ENCODE assay signal across 29 cellular contexts in the genomic region with DNA sequence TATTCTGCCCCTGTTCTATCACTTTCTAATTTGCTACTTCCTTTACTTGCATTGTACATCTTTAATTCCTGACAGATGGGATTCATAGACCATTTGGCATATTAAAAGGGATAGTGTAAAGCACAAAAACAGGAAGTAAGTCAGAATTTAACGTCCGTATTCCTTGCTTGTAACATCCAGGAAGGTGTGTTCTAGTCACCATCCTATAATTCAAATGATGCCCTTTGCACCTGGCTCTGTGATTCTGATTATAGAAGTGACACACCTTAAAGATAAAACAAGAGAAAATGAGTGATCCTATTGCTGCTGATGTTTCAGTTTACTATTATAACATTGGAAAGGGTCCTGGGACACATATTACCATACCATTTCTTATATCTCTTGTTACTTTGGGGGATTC.
"Had no signal": no experiment of that assay in that cellular context is flagged by ENCODE, and none has a peak within 500 bp of the region (broad histone marks: within the 10 kb centered on the region; RNA-seq: fewer than 3 reads in every experiment).

No MANE protein-coding gene starts in this region.

- H3K4me3 Mint-ChIP-seq: activated CD4-positive, alpha-beta memory T cell treated with anti-CD3 and anti-CD28 coated beads, Interleukin-2, amount 10 ng/mL, durations not matched to agents 7 days and 5 days; activated CD4-positive, alpha-beta T cell treated with anti-CD3 and anti-CD28 coated beads, Interleukin-2, amount 10 ng/mL, durations not matched to agents 7 days and 5 days; activated naive CD8-positive, alpha-beta T cell; activated T-cell treated with anti-CD3 and anti-CD28 coated beads, Interleukin-2, amount 50 U/mL, for 4 hours; activated T-helper 17 cell treated with anti-CD3 and anti-CD28 coated beads, Interleukin-2, amount 50 U/mL, for 72 hours; dendritic cell treated with granulocyte-macrophage colony-stimulating factor and Interleukin-4, amounts not matched to agents 40 ng/mL and 50 ng/mL, for 4 days; endodermal cell had no signal

- H3K27me3 ChIP-seq: adrenal gland, body of pancreas, dorsolateral prefrontal cortex had no signal

- DNase-seq: activated CD4-positive, alpha-beta memory T cell treated with anti-CD3 and anti-CD28 coated beads, Interleukin-2, amount 10 ng/mL, durations not matched to agents 7 days and 5 days; activated CD4-positive, alpha-beta T cell treated with anti-CD3 and anti-CD28 coated beads for 1 hour; activated CD4-positive, alpha-beta T cell treated with anti-CD3 and anti-CD28 coated beads for 4 hours; activated CD4-positive, alpha-beta T cell treated with anti-CD3 and anti-CD28 coated beads, Interleukin-2, amount 10 ng/mL, durations not matched to agents 7 days and 5 days; activated CD4-positive, alpha-beta T cell treated with anti-CD3 and anti-CD28 coated beads, Interleukin-2, amount 50 U/mL, for 4 hours; activated CD8-positive, alpha-beta memory T cell treated with anti-CD3 and anti-CD28 coated beads, Interleukin-2, amount 50 U/mL, for 48 hours; activated effector memory CD4-positive, alpha-beta T cell treated with Interleukin-2 at 50 U/mL for 16 hours; activated gamma-delta T cell treated with Interleukin-2 at 50 U/mL for 16 hours; activated naive CD4-positive, alpha-beta T cell treated with anti-CD3 and anti-CD28 coated beads, Interleukin-2, amount 50 U/mL, for 16 hours; activated naive CD4-positive, alpha-beta T cell treated with Interleukin-2 at 50 U/mL for 16 hours; activated T-cell treated with anti-CD3 and anti-CD28 coated beads for 4 hours; activated T-cell treated with anti-CD3 and anti-CD28 coated beads, Interleukin-2, amount 50 U/mL, for 4 hours; adrenal gland; amygdala; aorta; body of pancreas; caudate nucleus; dorsolateral prefrontal cortex; effector memory CD4-positive, alpha-beta T cell; endodermal cell; foreskin fibroblast; head of caudate nucleus; T-helper 2 cell had no signal

- H3K9me3 Mint-ChIP-seq: activated CD4-positive, alpha-beta memory T cell treated with anti-CD3 and anti-CD28 coated beads, Interleukin-2, amount 10 ng/mL, durations not matched to agents 7 days and 5 days; activated CD4-positive, alpha-beta T cell treated with anti-CD3 and anti-CD28 coated beads, Interleukin-2, amount 10 ng/mL, durations not matched to agents 7 days and 5 days; activated T-cell treated with anti-CD3 and anti-CD28 coated beads, Interleukin-2, amount 50 U/mL, for 4 hours; activated T-helper 17 cell treated with anti-CD3 and anti-CD28 coated beads, Interleukin-2, amount 50 U/mL, for 72 hours; endodermal cell had no signal

- H3K4me3 ChIP-seq: adrenal gland, body of pancreas, coronary artery, dorsolateral prefrontal cortex had no signal

- ATAC-seq: activated T-cell treated with anti-CD3 and anti-CD28 coated beads, Interleukin-2, amount 50 U/mL, for 4 hours; activated T-helper 17 cell treated with anti-CD3 and anti-CD28 coated beads, Interleukin-2, amount 50 U/mL, for 72 hours; body of pancreas; esophagus mucosa had no signal

- H3K36me3 ChIP-seq: adrenal gland had no signal

- H3K27ac ChIP-seq: adrenal gland, body of pancreas, coronary artery, dorsolateral prefrontal cortex had no signal

- H3K27me3 Mint-ChIP-seq: activated CD4-positive, alpha-beta memory T cell treated with anti-CD3 and anti-CD28 coated beads, Interleukin-2, amount 10 ng/mL, durations not matched to agents 7 days and 5 days; activated CD4-positive, alpha-beta T cell treated with anti-CD3 and anti-CD28 coated beads, Interleukin-2, amount 10 ng/mL, durations not matched to agents 7 days and 5 days; activated T-helper 17 cell treated with anti-CD3 and anti-CD28 coated beads, Interleukin-2, amount 50 U/mL, for 72 hours; dendritic cell treated with granulocyte-macrophage colony-stimulating factor and Interleukin-4, amounts not matched to agents 40 ng/mL and 50 ng/mL, for 4 days had no signal

- H3K9me3 ChIP-seq: adrenal gland, body of pancreas had no signal

- H3K27ac Mint-ChIP-seq: activated CD4-positive, alpha-beta memory T cell treated with anti-CD3 and anti-CD28 coated beads, Interleukin-2, amount 10 ng/mL, durations not matched to agents 7 days and 5 days; activated CD4-positive, alpha-beta T cell treated with anti-CD3 and anti-CD28 coated beads, Interleukin-2, amount 10 ng/mL, durations not matched to agents 7 days and 5 days; activated naive CD8-positive, alpha-beta T cell; activated T-helper 17 cell treated with anti-CD3 and anti-CD28 coated beads, Interleukin-2, amount 50 U/mL, for 72 hours; dendritic cell treated with granulocyte-macrophage colony-stimulating factor and Interleukin-4, amounts not matched to agents 40 ng/mL and 50 ng/mL, for 4 days; endodermal cell had no signal

- H3K4me1 ChIP-seq: adrenal gland, body of pancreas had no signal

- H3K36me3 Mint-ChIP-seq: activated naive CD8-positive, alpha-beta T cell had no signal

- FAIRE-seq: frontal cortex had no signal

- H3K4me1 Mint-ChIP-seq: activated CD4-positive, alpha-beta memory T cell treated with anti-CD3 and anti-CD28 coated beads, Interleukin-2, amount 10 ng/mL, durations not matched to agents 7 days and 5 days; activated CD4-positive, alpha-beta T cell treated with anti-CD3 and anti-CD28 coated beads, Interleukin-2, amount 10 ng/mL, durations not matched to agents 7 days and 5 days; activated T-helper 17 cell treated with anti-CD3 and anti-CD28 coated beads, Interleukin-2, amount 50 U/mL, for 72 hours; endodermal cell had no signal
